11 cellular contexts compared by ENCODE assay signal in genomic region chr2:55115795-55116597, GRCh38.
DNase-seq lines count a peak whose midpoint lies in the region; ATAC-seq and TF ChIP-seq lines count a peak whose summit lies in the region.
"Had no signal": no experiment of that assay in that cellular context is flagged by ENCODE, and none has a peak within 500 bp of the region (broad histone marks: within the 10 kb centered on the region; RNA-seq: fewer than 3 reads in every experiment).

No MANE protein-coding gene starts in this region.

- H3K36me3 ChIP-seq in ACC112 (ENCODE audit: insufficient read depth, low read length): no peaks in the 10 kb centered on the region
- no peaks in the 10 kb centered on the region for H3K36me3 ChIP-seq in colonic mucosa
- H3K36me3 ChIP-seq in body of pancreas (replicated peaks in 1 of 2; ENCODE audit: insufficient read depth in 1 of 2, low read depth in 2 of 2): no peaks in the 10 kb centered on the region

- no peaks in the 10 kb centered on the region for H3K36me3 Mint-ChIP-seq in type B pancreatic cell
- H3K36me3 Mint-ChIP-seq: naive thymus-derived CD4-positive, alpha-beta T cell had no signal

- TF ChIP-seq CTCF in type B pancreatic cell (conservative IDR thresholded peaks at IDR 0.05) (no peak), colonic mucosa (IDR thresholded peaks at IDR 0.05) (no peak), body of pancreas (IDR thresholded peaks at IDR 0.05) (no peak)

- no peaks in the 10 kb centered on the region for H3K9me3 Mint-ChIP-seq in type B pancreatic cell
- H3K9me3 Mint-ChIP-seq: naive thymus-derived CD4-positive, alpha-beta T cell had no signal

- H3K79me2 ChIP-seq in ACC112 (ENCODE audit: control insufficient read depth, insufficient read depth, low read length, unreplicated experiment): no peaks in the 10 kb centered on the region

- ATAC-seq in body of pancreas: no peak
- ATAC-seq: naive thymus-derived CD4-positive, alpha-beta T cell had no signal

- intact Hi-C loops in colonic mucosa (cut with DNase I) (no loop called here), body of pancreas (cut with DNase I) (no loop called here)

- no peaks in the 10 kb centered on the region for H3K27me3 ChIP-seq in ACC112 (ENCODE audit: insufficient read depth, low read length)
- no peaks in the 10 kb centered on the region for H3K27me3 ChIP-seq in colonic mucosa
- H3K27me3 ChIP-seq in body of pancreas: no peaks in the 10 kb centered on the region

- no peak overlapping the region for H3K27ac Mint-ChIP-seq in type B pancreatic cell
- H3K27ac Mint-ChIP-seq: naive thymus-derived CD4-positive, alpha-beta T cell had no signal

- peak in 52 of 76 experiments; percentile 11 to 70 (median 28) for DNase-seq in HUDEP-2 (lab: John Stamatoyannopoulos, UW; ENCODE audit: unreplicated experiment in 76 of 76)
- DNase-seq in T1000 (lab: John Stamatoyannopoulos, UW): peak; percentile 31
- peak; percentile 58 for DNase-seq in fibroblast of peridontal ligament (ENCODE audit: extremely low read depth)
- no peak for DNase-seq in type B pancreatic cell (ENCODE audit: extremely low spot score, unreplicated experiment)
- no peak for DNase-seq in NCI-H1417 (lab: John Stamatoyannopoulos, UW)
- DNase-seq in colonic mucosa: no peak
- no peak for DNase-seq in body of pancreas
- DNase-seq: naive thymus-derived CD4-positive, alpha-beta T cell; NCI-H446 had no signal

- H3K4me1 ChIP-seq in ACC112 (ENCODE audit: control insufficient read depth, insufficient read depth, low read length, unreplicated experiment): peaks cover 65% of the 10 kb centered on the region
- no peaks in the 10 kb centered on the region for H3K4me1 ChIP-seq in colonic mucosa
- no peaks in the 10 kb centered on the region for H3K4me1 ChIP-seq in body of pancreas

- H3K4me3 Mint-ChIP-seq in type B pancreatic cell: no peak overlapping the region
- H3K4me3 Mint-ChIP-seq: naive thymus-derived CD4-positive, alpha-beta T cell had no signal

- no peak overlapping the region for H2AFZ ChIP-seq in ACC112 (ENCODE audit: low read length, unreplicated experiment)

- TF ChIP-seq POLR2A in body of pancreas (IDR thresholded peaks at IDR 0.05): no peak

- no peaks in the 10 kb centered on the region for H3K27me3 Mint-ChIP-seq in type B pancreatic cell

- H3K9me3 ChIP-seq in colonic mucosa (no peaks in the 10 kb centered on the region), body of pancreas (no peaks in the 10 kb centered on the region)

- H3K4me3 ChIP-seq in ACC112 (ENCODE audit: low read depth, low read length) (no peak overlapping the region), colonic mucosa (no peak overlapping the region), body of pancreas (no peak overlapping the region)

- peaks cover 57% of the 10 kb centered on the region for H3K4me1 Mint-ChIP-seq in type B pancreatic cell (ENCODE audit: unreplicated experiment)

- 77 to 81% methylated on average over 4 of the region's 4 CpGs for WGBS in body of pancreas, 2 donors

- H3K27ac ChIP-seq in ACC112 (ENCODE audit: low read depth, low read length): peak overlapping the region; percentile 36
- no peak overlapping the region for H3K27ac ChIP-seq in colonic mucosa
- H3K27ac ChIP-seq in body of pancreas: no peak overlapping the region
- H3K27ac ChIP-seq: C4-2B had no signal

- H3K9ac ChIP-seq in colonic mucosa (ENCODE audit: low read depth in 2 of 2, low read length in 2 of 2): no peak overlapping the region

Comparison
In these comparisons a context has a peak if more than half of its experiments do, and no peak if none do; other contexts are left out.
1. DNase-seq: peak in HUDEP-2 (52 of 76), T1000 (single experiment) and fibroblast of peridontal ligament (single experiment); none in type B pancreatic cell (single experiment), NCI-H1417 (0 of 3), colonic mucosa (single experiment) and body of pancreas (0 of 4).